In the genomic region with DNA sequence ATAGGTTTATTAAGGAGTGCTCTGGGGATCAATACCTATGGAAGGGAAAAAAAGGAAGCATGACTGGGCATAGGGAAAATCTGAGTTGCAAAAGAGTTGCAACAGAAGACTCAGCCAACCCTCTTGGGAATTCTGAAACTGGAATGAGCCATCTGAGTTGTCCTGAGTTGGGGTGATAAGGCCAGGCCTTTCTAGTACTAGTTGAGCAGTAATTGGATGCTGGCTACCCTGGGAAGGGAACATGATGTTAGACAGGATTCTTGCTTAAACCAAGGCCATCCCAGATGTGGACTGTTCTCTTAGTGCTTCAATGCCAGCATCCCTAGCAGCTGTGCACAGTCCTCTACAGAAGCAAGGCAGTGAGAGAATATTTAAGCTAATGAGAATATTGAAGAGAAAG, we compare ENCODE assay signal across 17 cellular contexts.
"Had no signal": no experiment of that assay in that cellular context is flagged by ENCODE, and none has a peak within 500 bp of the region (broad histone marks: within the 10 kb centered on the region; RNA-seq: fewer than 3 reads in every experiment).

No MANE protein-coding gene starts in this region.

- H3K36me3 ChIP-seq: heart right ventricle, neutrophil, spleen, suprapubic skin, upper lobe of left lung had no signal

- H3K27ac ChIP-seq: heart right ventricle, neutrophil, SK-N-MC, spleen, suprapubic skin, upper lobe of left lung had no signal

- ATAC-seq: activated T-helper 17 cell treated with anti-CD3 and anti-CD28 coated beads, Interleukin-2, amount 50 U/mL, for 72 hours; naive thymus-derived CD4-positive, alpha-beta T cell; T-cell had no signal

- H3K4me3 ChIP-seq: heart right ventricle, SK-N-MC, spleen, suprapubic skin, upper lobe of left lung had no signal

- H3K27me3 ChIP-seq: heart right ventricle, neutrophil, spleen, suprapubic skin, upper lobe of left lung had no signal

- H3K4me1 ChIP-seq: heart right ventricle, spleen, suprapubic skin, upper lobe of left lung had no signal

- H3K27me3 Mint-ChIP-seq: activated T-helper 17 cell treated with anti-CD3 and anti-CD28 coated beads, Interleukin-2, amount 50 U/mL, for 72 hours; naive thymus-derived CD4-positive, alpha-beta T cell; T-cell had no signal

- H3K4me3 Mint-ChIP-seq: activated naive CD4-positive, alpha-beta T cell treated with anti-CD3 and anti-CD28 coated beads for 36 hours; activated T-helper 17 cell treated with anti-CD3 and anti-CD28 coated beads, Interleukin-2, amount 50 U/mL, for 72 hours; naive thymus-derived CD4-positive, alpha-beta T cell; T-cell had no signal

- H3K36me3 Mint-ChIP-seq: naive thymus-derived CD4-positive, alpha-beta T cell; T-cell had no signal

- H3K9me3 Mint-ChIP-seq: activated naive CD4-positive, alpha-beta T cell treated with anti-CD3 and anti-CD28 coated beads for 36 hours; T-cell had no signal

- H3K4me1 Mint-ChIP-seq: activated T-helper 17 cell treated with anti-CD3 and anti-CD28 coated beads, Interleukin-2, amount 50 U/mL, for 72 hours; naive thymus-derived CD4-positive, alpha-beta T cell; T-cell had no signal

- DNase-seq: activated CD4-positive, alpha-beta T cell treated with anti-CD3 and anti-CD28 coated beads for 48 hours; activated CD8-positive, alpha-beta memory T cell treated with anti-CD3 and anti-CD28 coated beads for 24 hours; activated naive CD4-positive, alpha-beta T cell treated with anti-CD3 and anti-CD28 coated beads for 36 hours; central memory CD4-positive, alpha-beta T cell; effector memory CD4-positive, alpha-beta T cell; foreskin melanocyte; heart right ventricle; naive thymus-derived CD4-positive, alpha-beta T cell; posterior cingulate gyrus; spleen; stimulated activated naive CD4-positive, alpha-beta T cell treated with Interleukin-2 at 50 U/mL for 16 hours; T-cell; upper lobe of left lung had no signal

- H3K27ac Mint-ChIP-seq: activated naive CD4-positive, alpha-beta T cell treated with anti-CD3 and anti-CD28 coated beads for 36 hours; activated T-helper 17 cell treated with anti-CD3 and anti-CD28 coated beads, Interleukin-2, amount 50 U/mL, for 72 hours; naive thymus-derived CD4-positive, alpha-beta T cell; T-cell had no signal

- H3K9me3 ChIP-seq: heart right ventricle, neutrophil, spleen, suprapubic skin, upper lobe of left lung had no signal
